Comparison of ENCODE assay signal across 1 cellular context in genomic region chr15:22877122-22877521, GRCh38.
TF ChIP-seq lines count a peak whose summit lies in the region.

No MANE protein-coding gene starts in this region.

TF ChIP-seq in IMR-90, 13 proteins besides CTCF, POLR2A, EP300 and RAD21 (continued from another document):
- no peak for TF ChIP-seq RCOR1 (IDR thresholded peaks at IDR 0.05; ENCODE audit: insufficient replicate concordance, low read length)
